In the genomic region with DNA sequence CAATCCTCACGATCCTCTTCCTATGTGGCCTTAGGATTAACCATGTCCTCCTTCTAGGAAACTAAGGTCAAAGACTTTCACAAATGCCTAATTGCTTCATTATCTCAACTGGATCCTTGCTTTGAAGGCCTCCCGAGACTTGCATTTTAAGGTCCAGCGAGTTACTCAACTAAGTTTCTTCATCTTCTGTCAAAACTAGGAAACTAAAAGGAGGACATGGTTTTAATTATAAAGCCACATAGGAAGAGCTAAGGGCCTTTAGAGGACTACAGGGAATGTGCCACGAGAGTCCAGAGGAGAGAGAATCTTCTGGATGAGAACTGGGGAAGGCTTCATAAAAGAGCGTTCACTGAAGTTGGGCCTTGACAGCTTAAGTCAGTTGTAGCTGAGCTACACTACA, we compare ENCODE assay signal across 24 cellular contexts.
"Had no signal": no experiment of that assay in that cellular context is flagged by ENCODE, and none has a peak within 500 bp of the region (broad histone marks: within the 10 kb centered on the region; RNA-seq: fewer than 3 reads in every experiment).

No MANE protein-coding gene starts in this region.

- ATAC-seq: esophagus mucosa; gastrocnemius medialis; left ventricle myocardium superior; lower lobe of right lung; naive thymus-derived CD8-positive, alpha-beta T cell; psoas muscle; right cardiac atrium; stimulated activated memory B cell treated with anti-CD40 and anti-IgM and Interleukin-4, amounts not matched to agents 10 μg/mL and 1 μg/mL and 100 μg/mL, for 72 hours; stimulated activated naive CD8-positive, alpha-beta T cell treated with anti-CD3 and anti-CD28 coated beads, Interleukin-15, Interleukin-2, amounts not matched to agents 100 U/mL and 50 U/mL, for 24 hours; upper lobe of right lung had no signal

- H3K4me3 ChIP-seq: gastrocnemius medialis, lower lobe of right lung, ovary, psoas muscle, sigmoid colon, suprapubic skin, transverse colon, upper lobe of right lung, uterus had no signal

- H3K4me1 ChIP-seq: upper lobe of right lung had no signal

- H3K27ac ChIP-seq: epithelial cell of prostate, gastrocnemius medialis, lower lobe of right lung, ovary, psoas muscle, sigmoid colon, suprapubic skin, transverse colon, upper lobe of right lung, uterus had no signal

- H3K27me3 ChIP-seq: gastrocnemius medialis, ovary, sigmoid colon, suprapubic skin, transverse colon, upper lobe of right lung, uterus had no signal

- H3K36me3 ChIP-seq: gastrocnemius medialis, lower lobe of right lung, ovary, sigmoid colon, suprapubic skin, transverse colon, upper lobe of right lung, uterus had no signal

- H3K9me3 ChIP-seq: gastrocnemius medialis, lower lobe of right lung, ovary, psoas muscle, sigmoid colon, suprapubic skin, transverse colon, upper lobe of right lung, uterus had no signal

- DNase-seq: effector CD8-positive, alpha-beta T cell; endodermal cell; gastrocnemius medialis; head of caudate nucleus; left ventricle myocardium superior; lower lobe of right lung; naive thymus-derived CD8-positive, alpha-beta T cell; nephron progenitor cell; occipital lobe; ovary; posterior cingulate gyrus; psoas muscle; right cardiac atrium; sigmoid colon; stimulated activated CD4-positive, alpha-beta T cell treated with anti-CD3 and anti-CD28 coated beads, Interleukin-2, amount 100 ng/mL, for 24 hours; stimulated activated CD4-positive, alpha-beta T cell treated with anti-CD3 and anti-CD28 coated beads, Interleukin-4, amount 100 ng/mL, for 4 hours; stimulated activated naive CD8-positive, alpha-beta T cell treated with anti-CD3 and anti-CD28 coated beads, Interleukin-15, Interleukin-2, amounts not matched to agents 100 U/mL and 50 U/mL, for 24 hours; transverse colon; upper lobe of right lung; uterus had no signal
